ENCODE assay signal across 8 cellular contexts in the genomic region with DNA sequence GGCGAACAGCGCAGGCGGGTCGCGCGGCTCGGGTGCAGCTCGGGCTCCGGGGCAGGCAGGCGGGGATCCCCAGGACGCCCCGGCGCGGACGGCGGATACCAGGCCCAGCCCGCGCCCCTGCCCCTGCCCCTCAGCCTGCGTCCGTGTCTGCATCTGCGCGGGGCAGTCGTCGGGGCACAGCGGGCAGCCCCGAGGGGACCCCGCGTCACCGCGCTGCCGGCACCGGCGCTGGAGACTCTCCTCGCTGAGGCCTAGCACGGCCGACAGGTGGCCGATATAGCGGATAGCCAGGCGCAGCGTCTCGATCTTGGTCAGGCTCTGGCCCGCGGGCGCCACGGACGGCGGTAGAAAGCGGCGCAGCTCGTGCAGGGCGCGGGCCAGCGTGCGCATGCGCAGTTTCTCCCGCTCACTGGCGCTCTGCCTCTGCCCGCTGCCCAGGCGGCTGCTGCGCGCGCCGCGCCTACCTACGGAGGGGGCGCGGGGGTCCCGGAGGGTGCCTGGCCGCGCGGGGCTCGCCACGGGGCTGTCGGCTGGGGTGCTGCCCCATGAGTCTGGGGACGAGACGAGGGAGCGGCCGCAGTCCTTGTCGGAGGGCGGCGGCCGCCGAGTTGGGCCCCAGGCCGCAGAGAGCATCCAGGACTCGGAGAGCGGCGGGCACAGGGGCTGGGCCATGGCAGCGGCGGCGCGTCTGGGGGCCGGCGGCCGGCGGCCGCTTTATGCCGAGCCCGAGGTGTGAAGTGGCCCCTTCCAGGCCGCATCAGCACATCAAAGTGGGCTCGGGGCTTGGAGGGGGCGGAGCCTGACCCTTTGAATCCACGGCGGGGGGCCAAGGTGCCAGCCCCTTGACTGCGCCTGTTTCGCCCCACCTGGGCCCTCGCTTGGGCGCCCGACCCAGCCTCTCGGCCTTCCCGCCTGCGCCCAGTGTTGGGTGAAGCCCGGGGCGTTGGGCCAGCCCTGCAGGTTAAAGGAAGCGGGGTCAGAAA. TPM values are rescaled to one million over a fixed set of nuclear protein-coding genes. Genes with fewer than 3 reads are reported as not detected.
DNase-seq lines count a peak whose midpoint lies in the region; ATAC-seq and TF ChIP-seq lines count a peak whose summit lies in the region.

A gene with protein sequence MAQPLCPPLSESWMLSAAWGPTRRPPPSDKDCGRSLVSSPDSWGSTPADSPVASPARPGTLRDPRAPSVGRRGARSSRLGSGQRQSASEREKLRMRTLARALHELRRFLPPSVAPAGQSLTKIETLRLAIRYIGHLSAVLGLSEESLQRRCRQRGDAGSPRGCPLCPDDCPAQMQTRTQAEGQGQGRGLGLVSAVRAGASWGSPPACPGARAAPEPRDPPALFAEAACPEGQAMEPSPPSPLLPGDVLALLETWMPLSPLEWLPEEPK (minus strand): TSS at position 690 of the 983 bp plus-strand sequence. CDS start 18 bp downstream, at position 672.

- TF ChIP-seq POLR2A in IMR-90 (IDR thresholded peaks at IDR 0.05; ENCODE audit: low read depth, low read length) (no peak), erythroblast (IDR thresholded peaks at IDR 0.05; ENCODE audit: low read length) (peak; percentile 56)

- H2BK5ac ChIP-seq in IMR-90 (ENCODE audit: low read depth, low read length, poor library complexity, severe bottlenecking), result no peak within 1 kb of the TSS

- in situ Hi-C loops in IMR-90 (cut with MboI; ENCODE audit: low sequenced_read_pairs), result loop anchor here (10.0 kb wide), 1 partner anchor 324 kb away; no protein-coding TSS in a partner anchor

- H3K23ac ChIP-seq in IMR-90 (ENCODE audit: low read depth, low read length), result no peak within 1 kb of the TSS

- H3K9me3 ChIP-seq in IMR-90 (ENCODE audit: control insufficient read depth, insufficient read depth, low read length) (no peaks in the 10 kb centered on the region), OCI-LY3 (ENCODE audit: insufficient read depth, low read length) (no peaks in the 10 kb centered on the region), mucosa of stomach (ENCODE audit: control insufficient read depth, low read length) (no peaks in the 10 kb centered on the region)

- peak; percentile 57 for DNase-seq in DMS153 (lab: John Stamatoyannopoulos, UW)
- peak; percentile 87 for DNase-seq in IMR-90
- DNase-seq in activated T-cell treated with anti-CD3 and anti-CD28 coated beads for 4 hours, result peak; percentile 65
- DNase-seq in erythroblast (lab: John Stamatoyannopoulos, UW), result peak; percentile 94 to 96
- peak; percentile 89 for DNase-seq in stimulated activated CD8-positive, alpha-beta memory T cell treated with anti-CD3 and anti-CD28 coated beads, Interleukin-4, amount 100 ng/mL, for 48 hours

- dilution Hi-C loops in IMR-90 (cut with HindIII; ENCODE audit: low sequenced_read_pairs, unreplicated experiment), result loop anchor here (25.0 kb wide), 1 partner anchor 111 kb away; no protein-coding TSS in a partner anchor

- CTCF ChIA-PET in IMR-90 (lab: Yijun Ruan, JAX), result interaction anchor here (0.6 to 1.1 kb wide), 6 partner anchors 9 to 136 kb away, joined by 3 to 4 read pairs (median 4); no protein-coding TSS in a partner anchor

- H4K5ac ChIP-seq in IMR-90 (ENCODE audit: low read depth, low read length), result peak within 1 kb of the TSS; percentile 39; the same call in 1 of the 2 replicates

- H3K27me3 ChIP-seq in IMR-90 (ENCODE audit: control insufficient read depth, insufficient read depth, low read length), result peaks cover 33% of the 10 kb centered on the region
- H3K27me3 ChIP-seq in OCI-LY3 (ENCODE audit: low read depth, low read length), result no peaks in the 10 kb centered on the region
- H3K27me3 ChIP-seq in mucosa of stomach (ENCODE audit: control insufficient read depth, insufficient read depth, low read length), result peaks cover 85% of the 10 kb centered on the region

- intact Hi-C loops in IMR-90 (cut with micrococcal nuclease), result no loop called here

- H4K8ac ChIP-seq in IMR-90 (ENCODE audit: low read depth in 2 of 2, low read length in 2 of 2), result peak within 1 kb of the TSS in 1 of 2 experiments; percentile 83; a peak in 2 of 4 replicates

- no peaks in the 10 kb centered on the region; the same call in 1 of the 2 replicates for H3K9me1 ChIP-seq in IMR-90 (ENCODE audit: insufficient read depth, low read length)

- no peak within 1 kb of the TSS for H2BK20ac ChIP-seq in IMR-90 (ENCODE audit: low read depth, low read length)

- POLR2A ChIA-PET in IMR-90 (lab: Charles Lee; ENCODE audit: unreplicated experiment), result no interaction called here

- no peak within 1 kb of the TSS for H3K18ac ChIP-seq in IMR-90 (ENCODE audit: low read depth, low read length)

- BruUV-seq in IMR-90 (replicated peaks; lab: Mats Ljungman, UMichigan), result no TSS peak

- H3K79me1 ChIP-seq in IMR-90 (ENCODE audit: low read depth in 1 of 2, low read length in 2 of 2), result no peaks in the 10 kb centered on the region

- H3K14ac ChIP-seq in IMR-90 (replicated peaks; ENCODE audit: low read depth, low read length), result no peak within 1 kb of the TSS

- no peak within 1 kb of the TSS for H2BK120ac ChIP-seq in IMR-90 (ENCODE audit: low read depth, low read length)

- H3K9ac ChIP-seq in IMR-90 (ENCODE audit: low read depth, low read length) (no peak within 1 kb of the TSS), OCI-LY3 (ENCODE audit: low read length) (peak within 1 kb of the TSS; percentile 87), mucosa of stomach (ENCODE audit: low read length) (peak within 1 kb of the TSS; percentile 50)

- TF ChIP-seq CTCF in IMR-90 (conservative IDR thresholded peaks at IDR 0.05; ENCODE audit: low read depth, low read length), result peak; percentile 89
- TF ChIP-seq CTCF in OCI-LY3 (IDR thresholded peaks at IDR 0.05; ENCODE audit: low read depth, low read length), result peak; percentile 55

- H3K36me3 ChIP-seq in IMR-90 (ENCODE audit: control insufficient read depth, insufficient read depth, low read length) (no peaks in the 10 kb centered on the region), OCI-LY3 (replicated peaks; ENCODE audit: low read depth, low read length) (no peaks in the 10 kb centered on the region), mucosa of stomach (ENCODE audit: control insufficient read depth, insufficient read depth, low read length) (no peaks in the 10 kb centered on the region)

- no peak within 1 kb of the TSS for H2AK5ac ChIP-seq in IMR-90 (ENCODE audit: low read depth, low read length)

- H3K79me2 ChIP-seq in OCI-LY3 (ENCODE audit: low read length), result peaks cover 5% of the 10 kb centered on the region

- whole genome bisulfite sequencing in IMR-90 (ENCODE audit: extremely low coverage in 2 of 2, insufficient read length in 1 of 2), 2 experiments, result 1% methylated on average over 81 of the region's 114 CpGs; no CpG with 5 or more reads in 1 of the 2 experiments

- peak; percentile 64 for TF ChIP-seq RAD21 in IMR-90 (IDR thresholded peaks at IDR 0.05; ENCODE audit: low read length)

- H3K4me2 ChIP-seq in IMR-90 (ENCODE audit: low read depth, low read length), result peak within 1 kb of the TSS; percentile 39
- peak within 1 kb of the TSS; percentile 90 for H3K4me2 ChIP-seq in OCI-LY3 (ENCODE audit: low read length)

- H2AFZ ChIP-seq in IMR-90 (replicated peaks; ENCODE audit: low read length, poor library complexity) (peak within 1 kb of the TSS; percentile 96), OCI-LY3 (ENCODE audit: low read depth, low read length) (peak within 1 kb of the TSS; percentile 62)

- no peak within 1 kb of the TSS for H3K56ac ChIP-seq in IMR-90 (ENCODE audit: extremely low read depth, insufficient read depth, low read length)

- H3K4me3 ChIP-seq in IMR-90 (ENCODE audit: insufficient read depth, low read depth, low read length) (peak within 1 kb of the TSS; percentile 65), OCI-LY3 (ENCODE audit: low read length) (peak within 1 kb of the TSS; percentile 84), mucosa of stomach (ENCODE audit: low read length) (peak within 1 kb of the TSS; percentile 1)

- ATAC-seq in GM21529 (IDR thresholded peaks at IDR 0.05; ENCODE audit: unreplicated experiment) (peak; percentile 93), IMR-90 (ENCODE audit: low read depth) (peak; percentile 97)

- H4K20me1 ChIP-seq in IMR-90 (ENCODE audit: insufficient read depth, low read length) (no peaks in the 10 kb centered on the region), OCI-LY3 (ENCODE audit: insufficient read depth, low read length) (no peaks in the 10 kb centered on the region)

- peaks cover 2% of the 10 kb centered on the region; the same call in 1 of the 2 replicates for H3K4me1 ChIP-seq in IMR-90 (ENCODE audit: control insufficient read depth, insufficient read depth, low read length)
- H3K4me1 ChIP-seq in OCI-LY3 (ENCODE audit: low read length), result peaks cover 13% of the 10 kb centered on the region
- H3K4me1 ChIP-seq in mucosa of stomach (ENCODE audit: control insufficient read depth, insufficient read depth, low read length), result peaks cover 21% of the 10 kb centered on the region

- H3K27ac ChIP-seq in IMR-90 (ENCODE audit: insufficient read depth, low read length) (peak within 1 kb of the TSS; percentile 19; the same call in 1 of the 2 replicates), OCI-LY3 (ENCODE audit: low read length) (peak within 1 kb of the TSS; percentile 49)

- peak within 1 kb of the TSS; percentile 82 for H2AK9ac ChIP-seq in IMR-90 (replicated peaks; ENCODE audit: low read depth, low read length, poor library complexity)

- 0 out of 2 replicates have a peak within 1 kb of the TSS, but pooled peaks have one; percentile 64 for H3K4ac ChIP-seq in IMR-90 (ENCODE audit: low read depth, low read length)

- no peak within 1 kb of the TSS; the same call in 1 of the 2 replicates for H4K91ac ChIP-seq in IMR-90 (ENCODE audit: insufficient read depth, low read depth, low read length)

- H2BK15ac ChIP-seq in IMR-90 (ENCODE audit: low read depth, low read length), result no peak within 1 kb of the TSS

TF ChIP-seq in IMR-90, 13 proteins besides CTCF, POLR2A, EP300 and RAD21 (continues in another document):
- TF ChIP-seq MAZ (IDR thresholded peaks at IDR 0.05; ENCODE audit: borderline replicate concordance, low read depth, low read length) (0 out of 2 replicates have a peak, but pooled peaks have one; percentile 51), BHLHE40 (IDR thresholded peaks at IDR 0.05; ENCODE audit: low read depth, low read length) (peak; percentile 83), NFE2L2 (IDR thresholded peaks at IDR 0.05; ENCODE audit: low read depth, low read length) (no peak)
- TF ChIP-seq, protein P1, sequence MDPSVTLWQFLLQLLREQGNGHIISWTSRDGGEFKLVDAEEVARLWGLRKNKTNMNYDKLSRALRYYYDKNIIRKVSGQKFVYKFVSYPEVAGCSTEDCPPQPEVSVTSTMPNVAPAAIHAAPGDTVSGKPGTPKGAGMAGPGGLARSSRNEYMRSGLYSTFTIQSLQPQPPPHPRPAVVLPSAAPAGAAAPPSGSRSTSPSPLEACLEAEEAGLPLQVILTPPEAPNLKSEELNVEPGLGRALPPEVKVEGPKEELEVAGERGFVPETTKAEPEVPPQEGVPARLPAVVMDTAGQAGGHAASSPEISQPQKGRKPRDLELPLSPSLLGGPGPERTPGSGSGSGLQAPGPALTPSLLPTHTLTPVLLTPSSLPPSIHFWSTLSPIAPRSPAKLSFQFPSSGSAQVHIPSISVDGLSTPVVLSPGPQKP (IDR thresholded peaks at IDR 0.05; ENCODE audit: borderline replicate concordance, low read depth, low read length), result no peak

RNA-seq across cellular contexts. Expression of the gene that starts here (rescaled TPM):
- under 0.01 TPM in 1 of 2 replicates, not detected in the other for total RNA-seq in IMR-90 (2012; rRNA removed)
- 0.10 and 0.13 TPM in 2 replicates for polyA plus RNA-seq in IMR-90 (2012; rRNA removed)
- 0.41 and 0.54 TPM in 2 replicates for polyA plus RNA-seq in IMR-90 (2012; cell fraction: cytosol; rRNA removed)
- polyA plus RNA-seq in IMR-90 (2012; cell fraction: nucleus; rRNA removed; ENCODE audit: low replicate concordance), result 0.05 and 0.18 TPM in 2 replicates

Comparison
In these comparisons a context has a peak if more than half of its experiments do, and no peak if none do; other contexts are left out.
1. Peak in every context shown above with its lines: DNase-seq, ATAC-seq, H3K4me3 ChIP-seq and H3K27ac ChIP-seq.
2. Peak in DNase-seq, ATAC-seq, H3K4me3 ChIP-seq, H3K27ac ChIP-seq and H3K4me2 ChIP-seq in IMR-90; RNA of the gene not detected or under 1 TPM.
3. H3K4me3 ChIP-seq: peak in every context shown above with its lines; median percentile 84 in OCI-LY3; 65 in IMR-90; 1 in mucosa of stomach.